Comparison of ENCODE assay signal across 9 cellular contexts in genomic region chr9:84869091-84869490, GRCh38.
"Had no signal": no experiment of that assay in that cellular context is flagged by ENCODE, and none has a peak within 500 bp of the region (broad histone marks: within the 10 kb centered on the region; RNA-seq: fewer than 3 reads in every experiment).

No MANE protein-coding gene starts in this region.

- DNase-seq: GM23248, GOT3, H7, H9, HCEC 1CT, HFFc6 had no signal

- H3K36me3 ChIP-seq: HAP-1 had no signal

- H3K4me1 ChIP-seq: HAP-1 had no signal

- ATAC-seq: GM23338, HCT116 had no signal

- H3K27ac ChIP-seq: GM23248 had no signal

- H3K9me3 Mint-ChIP-seq: GM23338, HFFc6 had no signal

- H3K4me3 ChIP-seq: GM23248, GM23338, HAP-1 had no signal

- H3K9me3 ChIP-seq: HAP-1 had no signal

- H3K4me3 Mint-ChIP-seq: GM23338, H9, HFFc6 had no signal

- H3K27ac Mint-ChIP-seq: GM23338, HFFc6 had no signal
